ENCODE assay signal across 15 cellular contexts in genomic region chr13:110572778-110573118, GRCh38.
"Had no signal": no experiment of that assay in that cellular context is flagged by ENCODE, and none has a peak within 500 bp of the region (broad histone marks: within the 10 kb centered on the region; RNA-seq: fewer than 3 reads in every experiment).

No MANE protein-coding gene starts in this region.

- H3K27ac Mint-ChIP-seq: activated naive CD4-positive, alpha-beta T cell treated with anti-CD3 and anti-CD28 coated beads, Interleukin-2, amount 50 U/mL, for 24 hours; nephron had no signal

- H3K9me3 ChIP-seq: heart right ventricle, left lung, testis, upper lobe of right lung had no signal

- H3K9me3 Mint-ChIP-seq: activated naive CD4-positive, alpha-beta T cell treated with anti-CD3 and anti-CD28 coated beads, Interleukin-2, amount 50 U/mL, for 24 hours; nephron had no signal

- H3K27ac ChIP-seq: heart right ventricle, left lung, testis, upper lobe of right lung, WERI-Rb-1 had no signal

- H3K4me3 ChIP-seq: heart right ventricle, left lung, smooth muscle cell, testis, upper lobe of right lung had no signal

- ATAC-seq: heart right ventricle, left lung, sciatic nerve, upper lobe of right lung had no signal

- H3K4me1 ChIP-seq: testis had no signal

- H3K4me1 Mint-ChIP-seq: nephron had no signal

- H3K36me3 Mint-ChIP-seq: activated naive CD4-positive, alpha-beta T cell treated with anti-CD3 and anti-CD28 coated beads, Interleukin-2, amount 50 U/mL, for 24 hours had no signal

- H3K4me3 Mint-ChIP-seq: activated naive CD4-positive, alpha-beta T cell treated with anti-CD3 and anti-CD28 coated beads, Interleukin-2, amount 50 U/mL, for 24 hours; nephron had no signal

- H3K4me2 ChIP-seq: smooth muscle cell had no signal

- DNase-seq: activated CD4-positive, alpha-beta T cell treated with anti-CD3 and anti-CD28 coated beads, Interleukin-2, amount 50 U/mL, for 48 hours; activated gamma-delta T cell; cerebellar nuclear complex; effector CD4-positive, alpha-beta T cell; heart right ventricle; left lung; midbrain; stimulated activated CD4-positive, alpha-beta T cell treated with anti-CD3 and anti-CD28 coated beads, Interleukin-4, amount 100 ng/mL, for 1 hour; testis; WERI-Rb-1 had no signal

- H3K27me3 ChIP-seq: testis had no signal

- H3K36me3 ChIP-seq: heart right ventricle, left lung, upper lobe of right lung, WERI-Rb-1 had no signal
